In genomic region chr16:66961065-66961744, GRCh38 we compare ENCODE assay signal across 8 cellular contexts. TPM values are rescaled to one million over a fixed set of nuclear protein-coding genes. Genes with fewer than 3 reads are reported as not detected.
DNase-seq lines count a peak whose midpoint lies in the region; ATAC-seq and TF ChIP-seq lines count a peak whose summit lies in the region.

A gene with protein sequence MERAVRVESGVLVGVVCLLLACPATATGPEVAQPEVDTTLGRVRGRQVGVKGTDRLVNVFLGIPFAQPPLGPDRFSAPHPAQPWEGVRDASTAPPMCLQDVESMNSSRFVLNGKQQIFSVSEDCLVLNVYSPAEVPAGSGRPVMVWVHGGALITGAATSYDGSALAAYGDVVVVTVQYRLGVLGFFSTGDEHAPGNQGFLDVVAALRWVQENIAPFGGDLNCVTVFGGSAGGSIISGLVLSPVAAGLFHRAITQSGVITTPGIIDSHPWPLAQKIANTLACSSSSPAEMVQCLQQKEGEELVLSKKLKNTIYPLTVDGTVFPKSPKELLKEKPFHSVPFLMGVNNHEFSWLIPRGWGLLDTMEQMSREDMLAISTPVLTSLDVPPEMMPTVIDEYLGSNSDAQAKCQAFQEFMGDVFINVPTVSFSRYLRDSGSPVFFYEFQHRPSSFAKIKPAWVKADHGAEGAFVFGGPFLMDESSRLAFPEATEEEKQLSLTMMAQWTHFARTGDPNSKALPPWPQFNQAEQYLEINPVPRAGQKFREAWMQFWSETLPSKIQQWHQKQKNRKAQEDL (plus strand): TSS chr16:66961266. CDS start chr16:66961308, 42 bp downstream.

- no peak within 1 kb of the TSS for H3K9ac ChIP-seq in neural progenitor cell

- no peaks in the 10 kb centered on the region for H3K9me3 ChIP-seq in neural progenitor cell (ENCODE audit: low read depth)

- peaks cover 29% of the 10 kb centered on the region for H3K4me1 Mint-ChIP-seq in activated CD8-positive, alpha-beta memory T cell treated with anti-CD3 and anti-CD28 coated beads, Interleukin-2, amount 10 ng/mL, durations not matched to agents 7 days and 5 days
- H3K4me1 Mint-ChIP-seq in neural progenitor cell = peaks cover 12% of the 10 kb centered on the region

- no peak within 1 kb of the TSS for H3K27ac ChIP-seq in neural progenitor cell

- no peaks in the 10 kb centered on the region for H3K9me3 Mint-ChIP-seq in activated CD8-positive, alpha-beta memory T cell treated with anti-CD3 and anti-CD28 coated beads, Interleukin-2, amount 10 ng/mL, durations not matched to agents 7 days and 5 days (ENCODE audit: low read depth)
- H3K9me3 Mint-ChIP-seq in neural progenitor cell = no peaks in the 10 kb centered on the region

- peak within 1 kb of the TSS; percentile 95 for H2AFZ ChIP-seq in neural progenitor cell (replicated peaks)

- no peaks in the 10 kb centered on the region for H3K36me3 ChIP-seq in neural progenitor cell

- H3K4me2 ChIP-seq in neural progenitor cell = peak within 1 kb of the TSS; percentile 81

- no peaks in the 10 kb centered on the region for H4K20me1 ChIP-seq in neural progenitor cell (ENCODE audit: low read depth)

- no peaks in the 10 kb centered on the region for H3F3A ChIP-seq in neural progenitor cell (ENCODE audit: low read depth)

- no peaks in the 10 kb centered on the region for H3K79me2 ChIP-seq in neural progenitor cell (ENCODE audit: low read depth)

- DNase-seq in AML-193 (lab: John Stamatoyannopoulos, UW) = peak; percentile 63 to 67
- peak; percentile 46 to 60 for DNase-seq in NOMO-1 (lab: John Stamatoyannopoulos, UW; ENCODE audit: unreplicated experiment in 2 of 2)
- peak; percentile 84 for DNase-seq in activated CD8-positive, alpha-beta memory T cell treated with anti-CD3 and anti-CD28 coated beads, Interleukin-2, amount 10 ng/mL, durations not matched to agents 7 days and 5 days
- peak; percentile 42 for DNase-seq in fibroblast of peridontal ligament (ENCODE audit: extremely low read depth)
- peak; percentile 91 for DNase-seq in neural progenitor cell (ENCODE audit: low spot score)
- DNase-seq in cortex of kidney (lab: John Stamatoyannopoulos, UW) = no peak

- TF ChIP-seq CTCF in neural progenitor cell (IDR thresholded peaks at IDR 0.05) = peak; percentile 98

- ATAC-seq in GM18861 (IDR thresholded peaks at IDR 0.05; ENCODE audit: unreplicated experiment) = peak; percentile 81
- ATAC-seq in HG03460 (IDR thresholded peaks at IDR 0.05; ENCODE audit: unreplicated experiment) = peak; percentile 69
- peak; percentile 96 for ATAC-seq in activated CD8-positive, alpha-beta memory T cell treated with anti-CD3 and anti-CD28 coated beads, Interleukin-2, amount 10 ng/mL, durations not matched to agents 7 days and 5 days

- H3K27me3 ChIP-seq in neural progenitor cell = peaks cover 20% of the 10 kb centered on the region

- no peaks in the 10 kb centered on the region for H3K36me3 Mint-ChIP-seq in activated CD8-positive, alpha-beta memory T cell treated with anti-CD3 and anti-CD28 coated beads, Interleukin-2, amount 10 ng/mL, durations not matched to agents 7 days and 5 days
- no peaks in the 10 kb centered on the region for H3K36me3 Mint-ChIP-seq in neural progenitor cell

- CTCF ChIA-PET in activated CD8-positive, alpha-beta memory T cell treated with anti-CD3 and anti-CD28 coated beads, Interleukin-2, amount 10 ng/mL, durations not matched to agents 7 days and 5 days (lab: Charles Lee) = interaction anchor here (0.7 to 7.4 kb wide), 24 partner anchors 9 to 232 kb away, joined by 3 to 86 read pairs (median 4); partner anchors contain the start of genes CES4A, FBXL8, MATCAP1 and PDP2

- H3K27me3 Mint-ChIP-seq in activated CD8-positive, alpha-beta memory T cell treated with anti-CD3 and anti-CD28 coated beads, Interleukin-2, amount 10 ng/mL, durations not matched to agents 7 days and 5 days = no peaks in the 10 kb centered on the region
- peaks cover 12% of the 10 kb centered on the region for H3K27me3 Mint-ChIP-seq in neural progenitor cell (ENCODE audit: insufficient read depth, low read depth)

- peak within 1 kb of the TSS; percentile 56 for H3K4me3 Mint-ChIP-seq in activated CD8-positive, alpha-beta memory T cell treated with anti-CD3 and anti-CD28 coated beads, Interleukin-2, amount 10 ng/mL, durations not matched to agents 7 days and 5 days
- peak within 1 kb of the TSS; percentile 87 for H3K4me3 Mint-ChIP-seq in neural progenitor cell

- no peaks in the 10 kb centered on the region for H3K4me1 ChIP-seq in neural progenitor cell

- H3K4me3 ChIP-seq in neural progenitor cell = peak within 1 kb of the TSS; percentile 47

- peak within 1 kb of the TSS; percentile 72 for H3K27ac Mint-ChIP-seq in activated CD8-positive, alpha-beta memory T cell treated with anti-CD3 and anti-CD28 coated beads, Interleukin-2, amount 10 ng/mL, durations not matched to agents 7 days and 5 days
- H3K27ac Mint-ChIP-seq in neural progenitor cell = peak within 1 kb of the TSS; percentile 64

RNA-seq across cellular contexts. Expression of the gene that starts here (rescaled TPM):
- total RNA-seq in activated CD8-positive, alpha-beta memory T cell treated with anti-CD3 and anti-CD28 coated beads, Interleukin-2, amount 10 ng/mL, durations not matched to agents 7 days and 5 days = 1 to 10 TPM; 2.3 to 4.5 TPM
- total RNA-seq in neural progenitor cell (ENCODE audit: low replicate concordance) = 5.7 and 13.4 TPM in 2 replicates
